Comparison of ENCODE assay signal across 18 cellular contexts in genomic region chr19:40846722-40847121, GRCh38. TPM values are rescaled to one million over a fixed set of nuclear protein-coding genes. Genes with fewer than 3 reads are reported as not detected.
"Had no signal": no experiment of that assay in that cellular context is flagged by ENCODE, and none has a peak within 500 bp of the region (broad histone marks: within the 10 kb centered on the region; RNA-seq: fewer than 3 reads in every experiment).

No MANE protein-coding gene starts in this region.

RNA-seq across cellular contexts. Expression of gene CYP2A6, which starts 3.5 kb away (rescaled TPM):
- total RNA-seq: natural killer cell treated with Interleukin-12 subunit alpha and Interleukin-12 subunit beta and Interleukin-15 and Interleukin-18, amount 100 ng/mL, for 72 hours; neural crest cell; osteocyte; posterior vena cava; pulmonary artery endothelial cell; right atrium auricular region; sciatic nerve; smooth muscle cell; suprapubic skin; testis; transverse colon; upper lobe of right lung; urinary bladder had no signal
- polyA plus RNA-seq: naive thymus-derived CD4-positive, alpha-beta T cell; pancreas; smooth muscle cell; spleen had no signal

RNA-seq across cellular contexts. Expression of gene CYP2A7, which starts 35.3 kb away (rescaled TPM):
- total RNA-seq: naive thymus-derived CD4-positive, alpha-beta T cell; natural killer cell treated with Interleukin-12 subunit alpha and Interleukin-12 subunit beta and Interleukin-15 and Interleukin-18, amount 100 ng/mL, for 72 hours; neural crest cell; omental fat pad; osteocyte; posterior vena cava; prostate gland; pulmonary artery endothelial cell; right atrium auricular region; sciatic nerve; smooth muscle cell; spleen; suprapubic skin; transverse colon; urinary bladder had no signal
- polyA plus RNA-seq: naive thymus-derived CD4-positive, alpha-beta T cell; pancreas; smooth muscle cell; spleen had no signal
